In genomic region chr12:104790296-104791125, GRCh38 we compare ENCODE assay signal across 9 cellular contexts.
DNase-seq lines count a peak whose midpoint lies in the region; FAIRE-seq and TF ChIP-seq lines count a peak whose summit lies in the region.
"Had no signal": no experiment of that assay in that cellular context is flagged by ENCODE, and none has a peak within 500 bp of the region (broad histone marks: within the 10 kb centered on the region; RNA-seq: fewer than 3 reads in every experiment).

No MANE protein-coding gene starts in this region.

- H3K79me2 ChIP-seq in OCI-LY7 (ENCODE audit: insufficient read depth, low read depth, low read length) = no peaks in the 10 kb centered on the region
- H3K79me2 ChIP-seq in hepatocyte = no peaks in the 10 kb centered on the region

- POLR2A ChIA-PET in OCI-LY7 (lab: Charles Lee) = interaction anchor here (0.8 to 1.1 kb wide), 2 partner anchors 13 to 27 kb away, joined by 4 to 5 read pairs; no protein-coding TSS in a partner anchor

- H3K27ac ChIP-seq in OCI-LY7 (ENCODE audit: low read depth, low read length, poor library complexity, severe bottlenecking) (no peak overlapping the region), hepatocyte (no peak overlapping the region)

- TF ChIP-seq CTCF in OCI-LY7 (conservative IDR thresholded peaks at IDR 0.05; ENCODE audit: low read length) = peak; percentile 91
- TF ChIP-seq CTCF in hepatocyte (IDR thresholded peaks at IDR 0.05; ENCODE audit: poor library complexity) = peak; percentile 59

- H3K4me1 Mint-ChIP-seq in activated naive CD8-positive, alpha-beta T cell treated with anti-CD3 and anti-CD28 coated beads for 36 hours = peaks cover 2% of the 10 kb centered on the region

- WGBS in hepatocyte (ENCODE audit: low lambda C conversion rate, missing lambda C conversion rate) = 37% methylated on average over 19 of the region's 19 CpGs

- H3K36me3 ChIP-seq in OCI-LY7 (ENCODE audit: insufficient read depth, low read length) = no peaks in the 10 kb centered on the region
- no peaks in the 10 kb centered on the region for H3K36me3 ChIP-seq in hepatocyte (replicated peaks; ENCODE audit: insufficient read depth, low read depth)

- no peak overlapping the region; the same call in 1 of the 2 replicates for H3K4me2 ChIP-seq in OCI-LY7 (ENCODE audit: low read length)
- H3K4me2 ChIP-seq in hepatocyte = peak overlapping the region; percentile 61

- CTCF ChIA-PET in OCI-LY7 (lab: Charles Lee; ENCODE audit: unreplicated experiment) = no interaction called here

- TF ChIP-seq POLR2A in GM12892 (IDR thresholded peaks at IDR 0.05; ENCODE audit: low read depth, low read length) (no peak), GM12891 (IDR thresholded peaks at IDR 0.05; ENCODE audit: low read depth, low read length) (no peak)

- H3K36me3 Mint-ChIP-seq in activated naive CD8-positive, alpha-beta T cell treated with anti-CD3 and anti-CD28 coated beads for 36 hours = no peaks in the 10 kb centered on the region
- H3K36me3 Mint-ChIP-seq: activated naive CD4-positive, alpha-beta T cell treated with anti-CD3 and anti-CD28 coated beads, Interleukin-2, amount 50 U/mL, for 24 hours had no signal

- no peak overlapping the region for H3K27ac Mint-ChIP-seq in activated naive CD8-positive, alpha-beta T cell treated with anti-CD3 and anti-CD28 coated beads for 36 hours
- H3K27ac Mint-ChIP-seq: activated naive CD4-positive, alpha-beta T cell treated with anti-CD3 and anti-CD28 coated beads, Interleukin-2, amount 50 U/mL, for 24 hours had no signal

- H3K9me3 Mint-ChIP-seq in activated naive CD8-positive, alpha-beta T cell treated with anti-CD3 and anti-CD28 coated beads for 36 hours = no peaks in the 10 kb centered on the region
- H3K9me3 Mint-ChIP-seq: activated naive CD4-positive, alpha-beta T cell treated with anti-CD3 and anti-CD28 coated beads, Interleukin-2, amount 50 U/mL, for 24 hours had no signal

- H3K27me3 ChIP-seq in hepatocyte = no peaks in the 10 kb centered on the region

- intact Hi-C loops in OCI-LY7 (cut with micrococcal nuclease; ENCODE audit: unreplicated experiment) = no loop called here

- H3K4me3 ChIP-seq in OCI-LY7 (ENCODE audit: low read depth, low read length, poor library complexity, severe bottlenecking) (no peak overlapping the region), hepatocyte (no peak overlapping the region)

- H3K9me3 ChIP-seq in OCI-LY7 (ENCODE audit: low read length) (no peaks in the 10 kb centered on the region), hepatocyte (ENCODE audit: low read depth) (no peaks in the 10 kb centered on the region)

- peak overlapping the region; percentile 49; the same call in 1 of the 2 replicates for H2AFZ ChIP-seq in OCI-LY7 (ENCODE audit: low read length)
- H2AFZ ChIP-seq in hepatocyte = no peak overlapping the region

- DNase-seq in GM12892 (ENCODE audit: insufficient read length) (no peak), OCI-LY7 (ENCODE audit: low spot score) (peak; percentile 42), hepatocyte (ENCODE audit: low spot score) (peak; percentile 64), GM12891 (ENCODE audit: insufficient read length, low spot score) (no peak), NCI-H1694 (lab: John Stamatoyannopoulos, UW) (no peak), GM19240 (ENCODE audit: insufficient read length, low spot score) (no peak)
- peak; percentile 32 for DNase-seq in activated naive CD8-positive, alpha-beta T cell treated with anti-CD3 and anti-CD28 coated beads for 36 hours
- peak; percentile 34 for DNase-seq in stimulated activated CD4-positive, alpha-beta T cell treated with anti-CD3 and anti-CD28 coated beads, Interleukin-1b, Interleukin-23, amount 100 ng/mL, for 4 hours (ENCODE audit: low read depth in 2 of 2)

- H3K27me3 Mint-ChIP-seq in activated naive CD8-positive, alpha-beta T cell treated with anti-CD3 and anti-CD28 coated beads for 36 hours = no peaks in the 10 kb centered on the region

- no peak overlapping the region for H3K4me3 Mint-ChIP-seq in activated naive CD8-positive, alpha-beta T cell treated with anti-CD3 and anti-CD28 coated beads for 36 hours
- H3K4me3 Mint-ChIP-seq: activated naive CD4-positive, alpha-beta T cell treated with anti-CD3 and anti-CD28 coated beads, Interleukin-2, amount 50 U/mL, for 24 hours had no signal

- H3K4me1 ChIP-seq in OCI-LY7 (ENCODE audit: insufficient read depth, low read length, poor library complexity, severe bottlenecking) = no peaks in the 10 kb centered on the region
- H3K4me1 ChIP-seq in hepatocyte (ENCODE audit: insufficient read depth) = no peaks in the 10 kb centered on the region

- FAIRE-seq in GM12892 (lab: Jason Lieb, UNC) (peak; percentile 54), GM12891 (lab: Jason Lieb, UNC) (no peak)

- no peaks in the 10 kb centered on the region for H3K9me2 ChIP-seq in OCI-LY7 (ENCODE audit: insufficient read depth, low read length)
- H3K9me2 ChIP-seq in hepatocyte (replicated peaks; ENCODE audit: insufficient read depth) = no peaks in the 10 kb centered on the region

- no TSS peak for BruUV-seq in OCI-LY7 (replicated peaks; lab: Mats Ljungman, UMichigan)

- no peaks in the 10 kb centered on the region for H4K20me1 ChIP-seq in OCI-LY7 (ENCODE audit: insufficient read depth, low read length)
- H4K20me1 ChIP-seq in hepatocyte (ENCODE audit: insufficient read depth, poor library complexity, severe bottlenecking) = no peaks in the 10 kb centered on the region

TF ChIP-seq in GM12891, 5 proteins besides CTCF, POLR2A, EP300 and RAD21:
- TF ChIP-seq SPI1 (IDR thresholded peaks at IDR 0.05; ENCODE audit: low read depth, low read length) (no peak), POU2F2 (IDR thresholded peaks at IDR 0.05; ENCODE audit: low read depth, low read length) (no peak), TAF1 (IDR thresholded peaks at IDR 0.05; ENCODE audit: low read depth, low read length) (no peak), POLR2AphosphoS5 (IDR thresholded peaks at IDR 0.05; ENCODE audit: low read depth, low read length) (no peak), PAX5 (IDR thresholded peaks at IDR 0.05; ENCODE audit: insufficient read depth, low read length, severe bottlenecking) (no peak)
TF ChIP-seq in GM12891: peak in this region for 0.

Comparison
In these comparisons a context has a peak if more than half of its experiments do, and no peak if none do; other contexts are left out.
1. DNase-seq: peak in OCI-LY7 (single experiment), activated naive CD8-positive, alpha-beta T cell treated with anti-CD3 and anti-CD28 coated beads for 36 hours (single experiment), hepatocyte (single experiment) and stimulated activated CD4-positive, alpha-beta T cell treated with anti-CD3 and anti-CD28 coated beads, Interleukin-1b, Interleukin-23, amount 100 ng/mL, for 4 hours (2 of 2); none in GM12892 (single experiment), GM12891 (single experiment), NCI-H1694 (single experiment) and GM19240 (single experiment).